8 cellular contexts compared by ENCODE assay signal in genomic region chr20:44886276-44886671, GRCh38. TPM values are rescaled to one million over a fixed set of nuclear protein-coding genes. Genes with fewer than 3 reads are reported as not detected.
DNase-seq lines count a peak whose midpoint lies in the region; ATAC-seq and TF ChIP-seq lines count a peak whose summit lies in the region.

No MANE protein-coding gene starts in this region.

- no peaks in the 10 kb centered on the region for H3K9me2 ChIP-seq in hepatocyte (replicated peaks; ENCODE audit: insufficient read depth)

- peak overlapping the region; percentile 85 for H3K4me2 ChIP-seq in hepatocyte

- TF ChIP-seq CTCF in WTC11 (IDR thresholded peaks at IDR 0.05): no peak
- TF ChIP-seq CTCF in hepatocyte (IDR thresholded peaks at IDR 0.05; ENCODE audit: poor library complexity): no peak

- H3K9me3 ChIP-seq in hepatocyte (ENCODE audit: low read depth): no peaks in the 10 kb centered on the region

- peak; percentile 46 for DNase-seq in DMS 273 (lab: John Stamatoyannopoulos, UW; ENCODE audit: unreplicated experiment)
- DNase-seq in DMS 273 treated with DMSO at 0.1 percent for 48 hours (lab: John Stamatoyannopoulos, UW): no peak
- no peak for DNase-seq in WTC11 (ENCODE audit: low spot score)
- no peak for DNase-seq in hepatocyte (ENCODE audit: low spot score)
- DNase-seq in stimulated activated effector memory CD8-positive, alpha-beta T cell treated with anti-CD3 and anti-CD28 coated beads, Interleukin-12 subunit alpha, Interleukin-12 subunit beta, amount 100 ng/mL, for 72 hours (ENCODE audit: low spot score in 2 of 2): no peak
- DNase-seq in SK-N-DZ (ENCODE audit: low spot score): no peak
- no peak for DNase-seq in NCI-H748 (lab: John Stamatoyannopoulos, UW; ENCODE audit: unreplicated experiment)

- CTCF ChIA-PET in WTC11 (lab: Charles Lee): no interaction called here

- H3K4me1 Mint-ChIP-seq in WTC11: peaks cover 46% of the 10 kb centered on the region
- peaks cover 58% of the 10 kb centered on the region for H3K4me1 Mint-ChIP-seq in stimulated activated effector memory CD8-positive, alpha-beta T cell treated with anti-CD3 and anti-CD28 coated beads, Interleukin-12 subunit alpha, Interleukin-12 subunit beta, amount 100 ng/mL, for 72 hours

- peaks cover 13% of the 10 kb centered on the region for H3K4me1 ChIP-seq in hepatocyte (ENCODE audit: insufficient read depth)

- no peaks in the 10 kb centered on the region for H3K27me3 ChIP-seq in hepatocyte

- peak overlapping the region; percentile 88 for H3K27ac Mint-ChIP-seq in WTC11
- peak overlapping the region; percentile 93 for H3K27ac Mint-ChIP-seq in stimulated activated effector memory CD8-positive, alpha-beta T cell treated with anti-CD3 and anti-CD28 coated beads, Interleukin-12 subunit alpha, Interleukin-12 subunit beta, amount 100 ng/mL, for 72 hours

- peak overlapping the region; percentile 97 for H3K4me3 Mint-ChIP-seq in WTC11
- peak overlapping the region; percentile 93 for H3K4me3 Mint-ChIP-seq in stimulated activated effector memory CD8-positive, alpha-beta T cell treated with anti-CD3 and anti-CD28 coated beads, Interleukin-12 subunit alpha, Interleukin-12 subunit beta, amount 100 ng/mL, for 72 hours

- no peaks in the 10 kb centered on the region for H3K9me3 Mint-ChIP-seq in WTC11
- H3K9me3 Mint-ChIP-seq in stimulated activated effector memory CD8-positive, alpha-beta T cell treated with anti-CD3 and anti-CD28 coated beads, Interleukin-12 subunit alpha, Interleukin-12 subunit beta, amount 100 ng/mL, for 72 hours: no peaks in the 10 kb centered on the region

- no peaks in the 10 kb centered on the region for H3K36me3 ChIP-seq in hepatocyte (replicated peaks; ENCODE audit: insufficient read depth, low read depth)

- H3K27me3 Mint-ChIP-seq in WTC11 (ENCODE audit: low read depth): peaks cover 3% of the 10 kb centered on the region; the same call in 1 of the 2 replicates

- peak overlapping the region; percentile 61 for H3K4me3 ChIP-seq in hepatocyte

- POLR2A ChIA-PET in WTC11 (lab: Charles Lee): no interaction called here

- ATAC-seq in WTC11 (no peak), GM18502 (IDR thresholded peaks at IDR 0.05; ENCODE audit: poor library complexity, unreplicated experiment) (no peak)
- no peak for ATAC-seq in stimulated activated effector memory CD8-positive, alpha-beta T cell treated with anti-CD3 and anti-CD28 coated beads, Interleukin-12 subunit alpha, Interleukin-12 subunit beta, amount 100 ng/mL, for 72 hours

- no peaks in the 10 kb centered on the region for H3K36me3 Mint-ChIP-seq in WTC11
- H3K36me3 Mint-ChIP-seq in stimulated activated effector memory CD8-positive, alpha-beta T cell treated with anti-CD3 and anti-CD28 coated beads, Interleukin-12 subunit alpha, Interleukin-12 subunit beta, amount 100 ng/mL, for 72 hours: peaks cover 49% of the 10 kb centered on the region

- H4K20me1 ChIP-seq in hepatocyte (ENCODE audit: insufficient read depth, poor library complexity, severe bottlenecking): peaks cover 52% of the 10 kb centered on the region

- H3K79me2 ChIP-seq in hepatocyte: peaks cover 56% of the 10 kb centered on the region

- 3% methylated on average over 9 of the region's 9 CpGs for WGBS in hepatocyte (ENCODE audit: low lambda C conversion rate, missing lambda C conversion rate)

- peak overlapping the region; percentile 69 for H2AFZ ChIP-seq in hepatocyte

- peak overlapping the region; percentile 94 for H3K27ac ChIP-seq in hepatocyte

TF ChIP-seq in WTC11, 78 proteins besides CTCF, POLR2A, EP300 and RAD21:
- TF ChIP-seq GABPB1 (CRISPR knock-in tag; IDR thresholded peaks at IDR 0.05) (peak; percentile 61), ZSCAN18 (CRISPR knock-in tag; IDR thresholded peaks at IDR 0.05) (no peak)

RNA-seq across cellular contexts. Expression of gene YWHAB, which starts 0.8 kb away (rescaled TPM):
- total RNA-seq in WTC11 (2021) (177 to 216 TPM (median 183 TPM) in 3 replicates), hepatocyte (86.3 and 89.5 TPM in 2 replicates)
- 163 and 169 TPM in 2 replicates for polyA plus RNA-seq in hepatocyte
- 96.0 and 100 TPM in 2 replicates for polyA plus RNA-seq in SK-N-DZ (2014; cell fraction: cytosol; rRNA removed)
- polyA plus RNA-seq in SK-N-DZ (2014; cell fraction: nucleus; rRNA removed): 47.7 and 70.9 TPM in 2 replicates

RNA-seq across cellular contexts. Expression of gene PABPC1L, which starts 23.6 kb away (rescaled TPM):
- total RNA-seq in WTC11 (2021) (88.3 to 98.2 TPM (median 90.7 TPM) in 3 replicates), hepatocyte (18.0 and 23.5 TPM in 2 replicates)
- 15.6 and 29.6 TPM in 2 replicates for polyA plus RNA-seq in hepatocyte
- polyA plus RNA-seq in SK-N-DZ (2014; cell fraction: cytosol; rRNA removed): 14.1 and 21.6 TPM in 2 replicates
- 68.0 and 143 TPM in 2 replicates for polyA plus RNA-seq in SK-N-DZ (2014; cell fraction: nucleus; rRNA removed)
